In genomic region chr1:12157366-12158231, GRCh38 we compare ENCODE assay signal across 10 cellular contexts.
A peak's percentile ranks its signal among the peaks of the same experiment; 100 is the strongest.
DNase-seq lines count a peak whose midpoint lies in the region; ATAC-seq, FAIRE-seq and TF ChIP-seq lines count a peak whose summit lies in the region.
"Had no signal": no experiment of that assay in that cellular context is flagged by ENCODE, and none has a peak within 500 bp of the region (broad histone marks: within the 10 kb centered on the region; RNA-seq: fewer than 3 reads in every experiment).

No MANE protein-coding gene starts in this region.

- H3K36me3 ChIP-seq in BLaER1 treated with 17β-estradiol and CSF1 and Interleukin-3, amounts not matched to agents 10 nM and 100 nM, result no peaks in the 10 kb centered on the region

- peak overlapping the region; percentile 19 to 98 (median 62); a peak in 20 of 22 replicates for H3K27ac ChIP-seq in BLaER1 treated with 17β-estradiol and CSF1 and Interleukin-3, amounts not matched to agents 10 nM and 100 nM
- H3K27ac ChIP-seq: body of pancreas had no signal

- FAIRE-seq in H54 (lab: Jason Lieb, UNC), result no peak

- ATAC-seq in GM18505 (IDR thresholded peaks at IDR 0.05; ENCODE audit: unreplicated experiment), result no peak
- no peak for ATAC-seq in HG03520 (IDR thresholded peaks at IDR 0.05; ENCODE audit: unreplicated experiment)
- ATAC-seq: body of pancreas had no signal

- H3K4me3 ChIP-seq in BLaER1 treated with 17β-estradiol and CSF1 and Interleukin-3, amounts not matched to agents 10 nM and 100 nM, result peak overlapping the region in 1 of 10 experiments; percentile 34; a peak in 1 of 20 replicates
- no peak overlapping the region for H3K4me3 ChIP-seq in epithelial cell of esophagus (ENCODE audit: low read length)
- H3K4me3 ChIP-seq: body of pancreas had no signal

- TF ChIP-seq CTCF in epithelial cell of esophagus (IDR thresholded peaks at IDR 0.05; ENCODE audit: insufficient read depth, low read depth, low read length, missing control alignments), result no peak

- peak; percentile 43 for TF ChIP-seq POLR2A in GM18505 (IDR thresholded peaks at IDR 0.05; ENCODE audit: borderline replicate concordance, extremely low read depth, insufficient read depth, insufficient read length)
- TF ChIP-seq POLR2A in H54 (IDR thresholded peaks at IDR 0.05; ENCODE audit: low read depth, low read length), result no peak

- peak overlapping the region; percentile 19 to 76 (median 50); a peak in 14 of 22 replicates for H3K9ac ChIP-seq in BLaER1 treated with 17β-estradiol and CSF1 and Interleukin-3, amounts not matched to agents 10 nM and 100 nM

- H3K27me3 ChIP-seq in BLaER1 treated with 17β-estradiol and CSF1 and Interleukin-3, amounts not matched to agents 10 nM and 100 nM, result no peaks in the 10 kb centered on the region
- H3K27me3 ChIP-seq: body of pancreas had no signal

- peaks cover 76 to 100% (median 88%) of the 10 kb centered on the region in 10 experiments for H3K4me1 ChIP-seq in BLaER1 treated with 17β-estradiol and CSF1 and Interleukin-3, amounts not matched to agents 10 nM and 100 nM

- H4K20me1 ChIP-seq in BLaER1 treated with 17β-estradiol and CSF1 and Interleukin-3, amounts not matched to agents 10 nM and 100 nM, result no peaks in the 10 kb centered on the region

- H3K9me3 ChIP-seq in BLaER1 treated with 17β-estradiol and CSF1 and Interleukin-3, amounts not matched to agents 10 nM and 100 nM (replicated peaks in 1 of 11), result no peaks in the 10 kb centered on the region
- H3K9me3 ChIP-seq: body of pancreas had no signal

- DNase-seq in SKM-1 treated with dmso at 0.1 percent for 144 hours (lab: John Stamatoyannopoulos, UW; ENCODE audit: unreplicated experiment) (peak; percentile 83), epithelial cell of esophagus (ENCODE audit: low read depth) (peak; percentile 22), GOT3 (lab: John Stamatoyannopoulos, UW) (no peak), H54 (ENCODE audit: insufficient read length, low spot score) (no peak), NCI-H526 treated with DMSO at 0.1 percent for 48 hours (lab: John Stamatoyannopoulos, UW) (no peak)
- DNase-seq: body of pancreas, DMS79 had no signal

- H3K4me2 ChIP-seq in BLaER1 treated with 17β-estradiol and CSF1 and Interleukin-3, amounts not matched to agents 10 nM and 100 nM, result peak overlapping the region; percentile 68 to 92 (median 79)

Comparison
In these comparisons a context has a peak if more than half of its experiments do, and no peak if none do; other contexts are left out.
1. DNase-seq: peak in SKM-1 treated with dmso at 0.1 percent for 144 hours (single experiment) and epithelial cell of esophagus (single experiment); none in GOT3 (single experiment), H54 (single experiment) and NCI-H526 treated with DMSO at 0.1 percent for 48 hours (single experiment).